Comparison of ENCODE assay signal across 8 cellular contexts in genomic region chr12:5872745-5873144, GRCh38.
DNase-seq lines count a peak whose midpoint lies in the region; ATAC-seq and TF ChIP-seq lines count a peak whose summit lies in the region.

No MANE protein-coding gene starts in this region.

- DNase-seq in AG04450 (ENCODE audit: low read depth, low spot score) = no peak
- DNase-seq in OCI-M1 (lab: John Stamatoyannopoulos, UW) = peak; percentile 10
- peak; percentile 53 for DNase-seq in glomerular visceral epithelial cell (ENCODE audit: extremely low spot score)
- no peak for DNase-seq in NOMO-1 treated with dmso at 0.1 percent for 144 hours (lab: John Stamatoyannopoulos, UW; ENCODE audit: unreplicated experiment)

- CTCF ChIA-PET in AG04450 (lab: Charles Lee) = interaction anchor here (1.1 kb wide), 1 partner anchor 444 kb away, joined by 5 read pairs; no protein-coding TSS in a partner anchor

- no peak overlapping the region for H3K27ac ChIP-seq in AG04450 (ENCODE audit: low read depth, low read length)

- TF ChIP-seq CTCF in AG04450 (IDR thresholded peaks at IDR 0.05; ENCODE audit: low read depth, low read length) (peak; percentile 39), GM12875 (IDR thresholded peaks at IDR 0.05; ENCODE audit: borderline replicate concordance, insufficient read depth, low read depth, low read length) (peak; percentile 12; the same call in 1 of the 2 replicates)

- ATAC-seq in HG03175 (IDR thresholded peaks at IDR 0.05; ENCODE audit: unreplicated experiment) = no peak
- ATAC-seq in HG03045 (IDR thresholded peaks at IDR 0.05; ENCODE audit: unreplicated experiment) = no peak
- ATAC-seq in GM19351 (IDR thresholded peaks at IDR 0.05; ENCODE audit: unreplicated experiment) = no peak

- POLR2A ChIA-PET in AG04450 (lab: Yijun Ruan, JAX) = no interaction called here

- H3K4me3 ChIP-seq in AG04450 (ENCODE audit: low read depth, low read length) (no peak overlapping the region), GM12875 (ENCODE audit: low read depth, low read length) (no peak overlapping the region)

- H3K9me3 ChIP-seq in AG04450 (ENCODE audit: control insufficient read depth, insufficient read depth, low read length) = no peaks in the 10 kb centered on the region

- peaks cover 3% of the 10 kb centered on the region for H3K27me3 ChIP-seq in AG04450 (ENCODE audit: control insufficient read depth, insufficient read depth, low read length)

Comparison
In these comparisons a context has a peak if more than half of its experiments do, and no peak if none do; other contexts are left out.
1. DNase-seq: peak in OCI-M1 (single experiment) and glomerular visceral epithelial cell (single experiment); none in AG04450 (single experiment) and NOMO-1 treated with dmso at 0.1 percent for 144 hours (single experiment).